ENCODE assay signal across 8 cellular contexts in the genomic region with DNA sequence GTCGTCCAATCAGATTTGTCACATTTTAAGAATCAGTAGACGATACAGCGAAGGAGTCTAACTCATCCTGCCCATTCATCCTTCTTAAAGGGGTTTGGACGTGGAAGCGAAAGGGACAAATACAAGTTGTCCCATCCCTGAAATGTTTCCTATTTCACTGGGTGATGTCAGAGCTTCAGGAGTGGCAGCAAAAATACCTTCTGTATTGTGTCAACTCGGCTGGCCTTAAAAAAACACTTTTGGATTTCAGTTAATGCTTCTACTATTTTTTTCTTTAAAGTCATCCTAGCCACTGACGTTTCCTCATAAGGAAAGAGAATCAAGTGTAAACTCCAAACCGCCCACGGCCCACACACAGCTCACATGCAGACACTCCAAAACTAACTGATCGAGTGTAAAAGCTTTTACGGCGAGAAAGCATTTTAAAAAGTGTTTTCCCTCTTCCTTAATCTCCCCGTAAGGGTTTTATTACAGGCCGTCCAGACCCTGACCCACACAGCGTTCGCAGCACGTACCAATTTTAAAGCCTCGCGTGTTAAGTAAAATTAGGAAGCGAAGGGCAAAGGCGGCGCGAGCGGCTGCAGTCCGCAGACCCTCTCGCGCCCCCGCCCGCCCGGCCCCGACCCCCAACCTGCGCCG. TPM values are rescaled to one million over a fixed set of nuclear protein-coding genes. Genes with fewer than 3 reads are reported as not detected.
A peak's percentile ranks its signal among the peaks of the same experiment; 100 is the strongest.
DNase-seq lines count a peak whose midpoint lies in the region; ATAC-seq lines count a peak whose summit lies in the region.

No MANE protein-coding gene starts in this region.

- peak overlapping the region; percentile 80 for H3K4me3 ChIP-seq in HAP-1

- peak; percentile 65 for DNase-seq in GM04504 (ENCODE audit: low read depth)
- DNase-seq in HAP-1 (ENCODE audit: low spot score in 2 of 2), result peak in 1 of 2 experiments; percentile 55
- peak; percentile 69 for DNase-seq in NCI-H69 (lab: John Stamatoyannopoulos, UW)
- peak; percentile 6 for DNase-seq in activated naive CD8-positive, alpha-beta T cell treated with anti-CD3 and anti-CD28 coated beads, Interleukin-2, amount 50 U/mL, for 16 hours (ENCODE audit: low read depth, low spot score)
- peak; percentile 36 for DNase-seq in left cardiac atrium
- DNase-seq in pons (ENCODE audit: low spot score), result peak; percentile 80
- DNase-seq in effector CD8-positive, alpha-beta T cell (lab: John Stamatoyannopoulos, UW), result no peak

- no peaks in the 10 kb centered on the region for H3K9me3 ChIP-seq in HAP-1

- H3K36me3 ChIP-seq in HAP-1 (replicated peaks), result peaks cover 20% of the 10 kb centered on the region

- H3K4me1 ChIP-seq in HAP-1, result peaks cover 26% of the 10 kb centered on the region

- no peaks in the 10 kb centered on the region for H3K27me3 ChIP-seq in HAP-1 (ENCODE audit: low read depth)

- in situ Hi-C loops in HAP-1 (cut with MboI; ENCODE audit: low sequenced_read_pairs), result loop anchor here (5.0 kb wide), 1 partner anchor 36 kb away; no protein-coding TSS in a partner anchor

- intact Hi-C loops in left cardiac atrium (cut with DNase I), result loop anchor here in 1 of 2 donors (5.0 kb wide), 1 partner anchor 81 kb away; a partner anchor contains a TSS

- ATAC-seq in left cardiac atrium (peak; percentile 42 to 57), GM18520 (IDR thresholded peaks at IDR 0.05; ENCODE audit: unreplicated experiment) (no peak)

RNA-seq across cellular contexts. Expression of a gene that starts 0.6 kb away (rescaled TPM):
- 100 to 1,000 TPM; 340 to 356 TPM for total RNA-seq in left cardiac atrium
